In the genomic region with DNA sequence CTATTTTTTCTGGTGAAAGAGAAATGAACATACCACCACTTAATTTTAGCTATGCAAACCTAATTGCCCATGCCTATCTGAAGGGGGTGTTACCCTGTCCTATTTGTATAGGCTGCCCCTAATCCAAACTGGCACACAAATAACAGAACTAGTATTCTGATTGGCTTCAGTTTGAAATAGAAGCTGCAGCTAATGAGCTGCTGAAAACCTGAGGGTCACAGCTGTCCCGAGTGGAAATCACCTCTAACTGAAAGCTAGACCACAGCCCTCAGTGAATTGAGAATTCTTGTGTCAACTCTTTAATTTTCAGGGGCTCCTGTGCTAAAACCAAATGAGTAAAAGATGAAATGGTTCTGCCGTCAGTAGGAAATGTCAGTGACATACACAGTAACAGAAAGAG, we compare ENCODE assay signal across 1 cellular context.
TF ChIP-seq lines count a peak whose summit lies in the region.

No MANE protein-coding gene starts in this region.

TF ChIP-seq in GM12878, 131 proteins besides CTCF, POLR2A, EP300 and RAD21 (continued from another document):
- peak; percentile 83 for TF ChIP-seq DPF2 (IDR thresholded peaks at IDR 0.05)
- peak; percentile 85 for TF ChIP-seq IKZF1 (conservative IDR thresholded peaks at IDR 0.05)
- TF ChIP-seq BCL11A (IDR thresholded peaks at IDR 0.05; ENCODE audit: low read depth, low read length), result peak; percentile 91
- TF ChIP-seq, protein P1, sequence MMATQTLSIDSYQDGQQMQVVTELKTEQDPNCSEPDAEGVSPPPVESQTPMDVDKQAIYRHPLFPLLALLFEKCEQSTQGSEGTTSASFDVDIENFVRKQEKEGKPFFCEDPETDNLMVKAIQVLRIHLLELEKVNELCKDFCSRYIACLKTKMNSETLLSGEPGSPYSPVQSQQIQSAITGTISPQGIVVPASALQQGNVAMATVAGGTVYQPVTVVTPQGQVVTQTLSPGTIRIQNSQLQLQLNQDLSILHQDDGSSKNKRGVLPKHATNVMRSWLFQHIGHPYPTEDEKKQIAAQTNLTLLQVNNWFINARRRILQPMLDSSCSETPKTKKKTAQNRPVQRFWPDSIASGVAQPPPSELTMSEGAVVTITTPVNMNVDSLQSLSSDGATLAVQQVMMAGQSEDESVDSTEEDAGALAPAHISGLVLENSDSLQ (IDR thresholded peaks at IDR 0.05), result peak; percentile 56
- TF ChIP-seq, protein P2, sequence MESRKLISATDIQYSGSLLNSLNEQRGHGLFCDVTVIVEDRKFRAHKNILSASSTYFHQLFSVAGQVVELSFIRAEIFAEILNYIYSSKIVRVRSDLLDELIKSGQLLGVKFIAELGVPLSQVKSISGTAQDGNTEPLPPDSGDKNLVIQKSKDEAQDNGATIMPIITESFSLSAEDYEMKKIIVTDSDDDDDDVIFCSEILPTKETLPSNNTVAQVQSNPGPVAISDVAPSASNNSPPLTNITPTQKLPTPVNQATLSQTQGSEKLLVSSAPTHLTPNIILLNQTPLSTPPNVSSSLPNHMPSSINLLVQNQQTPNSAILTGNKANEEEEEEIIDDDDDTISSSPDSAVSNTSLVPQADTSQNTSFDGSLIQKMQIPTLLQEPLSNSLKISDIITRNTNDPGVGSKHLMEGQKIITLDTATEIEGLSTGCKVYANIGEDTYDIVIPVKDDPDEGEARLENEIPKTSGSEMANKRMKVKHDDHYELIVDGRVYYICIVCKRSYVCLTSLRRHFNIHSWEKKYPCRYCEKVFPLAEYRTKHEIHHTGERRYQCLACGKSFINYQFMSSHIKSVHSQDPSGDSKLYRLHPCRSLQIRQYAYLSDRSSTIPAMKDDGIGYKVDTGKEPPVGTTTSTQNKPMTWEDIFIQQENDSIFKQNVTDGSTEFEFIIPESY (IDR thresholded peaks at IDR 0.05), result no peak
- 0 out of 2 replicates have a peak, but pooled peaks have one; percentile 44 for TF ChIP-seq SMARCA5 (IDR thresholded peaks at IDR 0.05)
- no peak for TF ChIP-seq RBBP5 (conservative IDR thresholded peaks at IDR 0.05)
- TF ChIP-seq, protein P3, sequence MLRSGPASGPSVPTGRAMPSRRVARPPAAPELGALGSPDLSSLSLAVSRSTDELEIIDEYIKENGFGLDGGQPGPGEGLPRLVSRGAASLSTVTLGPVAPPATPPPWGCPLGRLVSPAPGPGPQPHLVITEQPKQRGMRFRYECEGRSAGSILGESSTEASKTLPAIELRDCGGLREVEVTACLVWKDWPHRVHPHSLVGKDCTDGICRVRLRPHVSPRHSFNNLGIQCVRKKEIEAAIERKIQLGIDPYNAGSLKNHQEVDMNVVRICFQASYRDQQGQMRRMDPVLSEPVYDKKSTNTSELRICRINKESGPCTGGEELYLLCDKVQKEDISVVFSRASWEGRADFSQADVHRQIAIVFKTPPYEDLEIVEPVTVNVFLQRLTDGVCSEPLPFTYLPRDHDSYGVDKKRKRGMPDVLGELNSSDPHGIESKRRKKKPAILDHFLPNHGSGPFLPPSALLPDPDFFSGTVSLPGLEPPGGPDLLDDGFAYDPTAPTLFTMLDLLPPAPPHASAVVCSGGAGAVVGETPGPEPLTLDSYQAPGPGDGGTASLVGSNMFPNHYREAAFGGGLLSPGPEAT (IDR thresholded peaks at IDR 0.05; ENCODE audit: low read depth), result peak; percentile 96
- 0 out of 2 replicates have a peak, but pooled peaks have one; percentile 15 for TF ChIP-seq CREB1 (IDR thresholded peaks at IDR 0.05; ENCODE audit: low read depth)
- peak; percentile 72; the same call in 1 of the 3 replicates for TF ChIP-seq POU2F2 (IDR thresholded peaks at IDR 0.05; ENCODE audit: borderline replicate concordance, low read depth, low read length)
- peak; percentile 94 for TF ChIP-seq RUNX3 (IDR thresholded peaks at IDR 0.05; ENCODE audit: low read length)
- 0 out of 2 replicates have a peak, but pooled peaks have one; percentile 22 for TF ChIP-seq TCF7 (IDR thresholded peaks at IDR 0.05; ENCODE audit: borderline replicate concordance)
- peak; percentile 76 for TF ChIP-seq FOXM1 (IDR thresholded peaks at IDR 0.05; ENCODE audit: low read depth, low read length)
- no peak for TF ChIP-seq TBL1XR1 (IDR thresholded peaks at IDR 0.05; ENCODE audit: low read depth, low read length)
- TF ChIP-seq CHD1 (IDR thresholded peaks at IDR 0.05; ENCODE audit: low read depth, low read length), result no peak
- TF ChIP-seq NBN (IDR thresholded peaks at IDR 0.05), result peak; percentile 85
- TF ChIP-seq NR2C2 (IDR thresholded peaks at IDR 0.05; ENCODE audit: borderline replicate concordance, control insufficient read depth, insufficient read length, low read depth), result no peak
- peak; percentile 98 for TF ChIP-seq MTA2 (IDR thresholded peaks at IDR 0.05; ENCODE audit: low read depth)
TF ChIP-seq in GM12878: peak in this region for 38.
